Comparison of ENCODE assay signal across 11 cellular contexts in genomic region chr9:137275937-137276756, GRCh38. TPM values are rescaled to one million over a fixed set of nuclear protein-coding genes. Genes with fewer than 3 reads are reported as not detected.
DNase-seq lines count a peak whose midpoint lies in the region; ATAC-seq and TF ChIP-seq lines count a peak whose summit lies in the region.
"Had no signal": no experiment of that assay in that cellular context is flagged by ENCODE, and none has a peak within 500 bp of the region (broad histone marks: within the 10 kb centered on the region; RNA-seq: fewer than 3 reads in every experiment).

No MANE protein-coding gene starts in this region.

- peak overlapping the region in 2 of 7 donors; percentile 20 to 81 for H3K4me3 Mint-ChIP-seq in CD8-positive, alpha-beta memory T cell

- H3K23ac ChIP-seq in trophoblast cell (ENCODE audit: low read length) = no peak overlapping the region

- H2AK5ac ChIP-seq in trophoblast cell (ENCODE audit: low read length) = peak overlapping the region; percentile 9

- H3K27ac ChIP-seq in CD8-positive, alpha-beta memory T cell (ENCODE audit: low read depth, low read length) = peak overlapping the region; percentile 65
- H3K27ac ChIP-seq in Panc1 (ENCODE audit: low read length) (peak overlapping the region; percentile 84), esophagus squamous epithelium (peak overlapping the region; percentile 81 to 87 (median 84)), trophoblast cell (ENCODE audit: low read depth, low read length) (no peak overlapping the region)

- TF ChIP-seq CTCF in Panc1 (IDR thresholded peaks at IDR 0.05) (no peak), esophagus squamous epithelium (IDR thresholded peaks at IDR 0.05) (no peak)

- no peaks in the 10 kb centered on the region for H3K9me3 Mint-ChIP-seq in CD8-positive, alpha-beta memory T cell

- H3K14ac ChIP-seq in trophoblast cell (ENCODE audit: low read length) = no peak overlapping the region

- H4K12ac ChIP-seq in trophoblast cell (ENCODE audit: low read depth, low read length) = peak overlapping the region; percentile 8

- no peak overlapping the region for H4K91ac ChIP-seq in trophoblast cell (ENCODE audit: low read depth, low read length)

- WGBS in esophagus squamous epithelium, 2 donors = 75% methylated on average over 4 to 5 of the region's 20 CpGs
- WGBS in trophoblast cell (ENCODE audit: extremely low coverage, insufficient coverage, insufficient read length) = no CpG with 5 or more reads among the region's 20 CpGs

- in situ Hi-C loops in Panc1 (cut with HindIII; ENCODE audit: low pct_unique_long_range_greater_than_20kb, low sequenced_read_pairs) = no loop called here

- H3K36me3 ChIP-seq in CD8-positive, alpha-beta memory T cell (ENCODE audit: insufficient read depth, low read length) = no peaks in the 10 kb centered on the region
- H3K36me3 ChIP-seq in Panc1 (ENCODE audit: control insufficient read depth, insufficient read depth, low read length) = peaks cover 3% of the 10 kb centered on the region; the same call in 1 of the 2 replicates
- peaks cover 10 to 44% (median 12%) of the 10 kb centered on the region in 3 donors for H3K36me3 ChIP-seq in esophagus squamous epithelium
- H3K36me3 ChIP-seq in trophoblast cell (ENCODE audit: control insufficient read depth in 1 of 2, insufficient read depth in 2 of 2, low read length in 2 of 2) = peaks cover 42 to 45% of the 10 kb centered on the region in 2 experiments

- H3K18ac ChIP-seq in trophoblast cell (ENCODE audit: low read length) = no peak overlapping the region

- H3K4me2 ChIP-seq in trophoblast cell (ENCODE audit: low read length) = no peak overlapping the region

- no peaks in the 10 kb centered on the region for H3K9me3 ChIP-seq in CD8-positive, alpha-beta memory T cell (ENCODE audit: low read length)
- no peaks in the 10 kb centered on the region for H3K9me3 ChIP-seq in Panc1 (ENCODE audit: control insufficient read depth, insufficient read depth, low read depth, low read length)
- no peaks in the 10 kb centered on the region for H3K9me3 ChIP-seq in esophagus squamous epithelium
- H3K9me3 ChIP-seq in trophoblast cell (ENCODE audit: insufficient read depth, low read depth, low read length) = peaks cover 17% of the 10 kb centered on the region

- no peak overlapping the region for H2AFZ ChIP-seq in trophoblast cell (ENCODE audit: insufficient read depth, low read length, poor library complexity)

- H3K4me3 ChIP-seq in CD8-positive, alpha-beta memory T cell (ENCODE audit: low read length) = no peak overlapping the region
- H3K4me3 ChIP-seq in Panc1 (ENCODE audit: low read depth in 2 of 2, low read length in 2 of 2) (0 out of 4 replicates have a peak overlapping the region, but pooled peaks of 1 of the 2 experiments have one; percentile 55), esophagus squamous epithelium (no peak overlapping the region), trophoblast cell (ENCODE audit: low read depth, low read length) (no peak overlapping the region)

- H3K4me1 ChIP-seq in CD8-positive, alpha-beta memory T cell (ENCODE audit: insufficient read depth, low read length) = peaks cover 22% of the 10 kb centered on the region
- H3K4me1 ChIP-seq in Panc1 (ENCODE audit: control insufficient read depth, insufficient read depth, low read length) (peaks cover 13% of the 10 kb centered on the region), esophagus squamous epithelium (peaks cover 39 to 89% (median 48%) of the 10 kb centered on the region in 3 donors), trophoblast cell (ENCODE audit: control insufficient read depth in 1 of 2, insufficient read depth in 2 of 2, low read length in 2 of 2) (peaks cover 24 to 27% of the 10 kb centered on the region in 2 experiments)

- peak; percentile 47 for ATAC-seq in Panc1
- no peak for ATAC-seq in HG03108 (IDR thresholded peaks at IDR 0.05; ENCODE audit: unreplicated experiment)
- no peak for ATAC-seq in HG03521 (IDR thresholded peaks at IDR 0.05; ENCODE audit: unreplicated experiment)

- no peak for DNase-seq in CD8-positive, alpha-beta memory T cell
- DNase-seq in Panc1 (ENCODE audit: low read depth, low spot score) (no peak), esophagus squamous epithelium (lab: John Stamatoyannopoulos, UW) (no peak), trophoblast cell (no peak), NCI-H446 treated with DMSO at 0.1 percent for 48 hours (lab: John Stamatoyannopoulos, UW) (no peak), NCI-H2081 treated with DMSO at 0.1 percent for 48 hours (lab: John Stamatoyannopoulos, UW) (no peak)
- DNase-seq: activated naive CD4-positive, alpha-beta T cell treated with Interleukin-2 at 50 U/mL for 16 hours; NCI-H1417 treated with DMSO at 0.1 percent for 48 hours; occipital lobe had no signal

- H3K27ac Mint-ChIP-seq in CD8-positive, alpha-beta memory T cell = peak overlapping the region in 3 of 8 donors; percentile 29 to 66 (median 36)

- H3K4me1 Mint-ChIP-seq in CD8-positive, alpha-beta memory T cell = peaks cover 5 to 27% (median 7%) of the 10 kb centered on the region in 3 donors

- peaks cover 0 to 7% (median 5%) of the 10 kb centered on the region in 3 donors for H3K36me3 Mint-ChIP-seq in CD8-positive, alpha-beta memory T cell

- no peak overlapping the region for H4K8ac ChIP-seq in trophoblast cell (ENCODE audit: low read depth, low read length)

- POLR2A ChIA-PET in CD8-positive, alpha-beta memory T cell (lab: Charles Lee) = no interaction called here
- POLR2A ChIA-PET in Panc1 (lab: Charles Lee) = interaction anchor here (0.5 to 0.6 kb wide), 2 partner anchors 17 to 95 kb away, joined by 3 read pairs; no protein-coding TSS in a partner anchor

- H3K27me3 ChIP-seq in CD8-positive, alpha-beta memory T cell (ENCODE audit: insufficient read depth, low read length, poor library complexity, severe bottlenecking) = no peaks in the 10 kb centered on the region
- H3K27me3 ChIP-seq in Panc1 (ENCODE audit: control insufficient read depth, insufficient read depth, low read length) (no peaks in the 10 kb centered on the region), esophagus squamous epithelium (peaks cover 0 to 41% (median 0%) of the 10 kb centered on the region in 4 donors), trophoblast cell (ENCODE audit: insufficient read depth, low read length) (no peaks in the 10 kb centered on the region)

- no peak overlapping the region for H3K9ac ChIP-seq in trophoblast cell (ENCODE audit: low read length)

- no TSS peak for BruUV-seq in Panc1 (replicated peaks; lab: Mats Ljungman, UMichigan)

- H2BK5ac ChIP-seq in trophoblast cell (ENCODE audit: low read depth, low read length, poor library complexity) = no peak overlapping the region

- CTCF ChIA-PET in CD8-positive, alpha-beta memory T cell (lab: Charles Lee) = no interaction called here
- CTCF ChIA-PET in Panc1 (lab: Charles Lee) = interaction anchor here (0.7 kb wide), 1 partner anchor 11 kb away, joined by 6 read pairs; no protein-coding TSS in a partner anchor

- H3K79me2 ChIP-seq in trophoblast cell (ENCODE audit: control insufficient read depth, insufficient read depth, low read length, poor library complexity) = peaks cover 5% of the 10 kb centered on the region

- no peak overlapping the region for H2BK12ac ChIP-seq in trophoblast cell (ENCODE audit: low read length)

- no peak for TF ChIP-seq POLR2A in esophagus squamous epithelium (IDR thresholded peaks at IDR 0.05)

- H3K4ac ChIP-seq in trophoblast cell (ENCODE audit: low read depth, low read length) = no peak overlapping the region

- peaks cover 5% of the 10 kb centered on the region in 2 donors for H3K27me3 Mint-ChIP-seq in CD8-positive, alpha-beta memory T cell

- intact Hi-C loops in Panc1 (cut with micrococcal nuclease; ENCODE audit: unreplicated experiment) (no loop called here), esophagus squamous epithelium (cut with DNase I) (no loop called here)

- no peak overlapping the region for H2BK120ac ChIP-seq in trophoblast cell (ENCODE audit: insufficient read depth, low read length, poor library complexity)

- peaks cover 17% of the 10 kb centered on the region for H3K79me1 ChIP-seq in trophoblast cell (ENCODE audit: low read length)

RNA-seq across cellular contexts. Expression of gene TOR4A, which starts 1.4 kb away (rescaled TPM):
- total RNA-seq in CD8-positive, alpha-beta memory T cell = 1 to 10 TPM; 3.3 to 3.9 TPM
- 1.8 TPM for polyA plus RNA-seq in CD8-positive, alpha-beta memory T cell
- total RNA-seq in Panc1 (2021; ENCODE audit: unreplicated experiment) (37.1 TPM), esophagus squamous epithelium (10 to 100 TPM in 3 of 4 donors, 1 to 10 TPM in 1; 8.8 to 17.5 (median 13.5) TPM)
- 33.1 TPM for polyA plus RNA-seq in Panc1 (2012; ENCODE audit: insufficient read length)
- 6.7 and 6.8 TPM in 2 replicates for polyA plus RNA-seq in trophoblast cell (2013)

RNA-seq across cellular contexts. Expression of gene NELFB, which starts 21.0 kb away (rescaled TPM):
- total RNA-seq in CD8-positive, alpha-beta memory T cell = 10 to 100 TPM; 67.5 to 72.0 TPM
- 34.8 TPM for polyA plus RNA-seq in CD8-positive, alpha-beta memory T cell
- total RNA-seq in Panc1 (2021; ENCODE audit: unreplicated experiment) (62.4 TPM), esophagus squamous epithelium (10 to 100 TPM; 26.1 to 41.4 (median 35.2) TPM)
- polyA plus RNA-seq in Panc1 (2012; ENCODE audit: insufficient read length) = 94.0 TPM
- polyA plus RNA-seq in trophoblast cell (2013) = 33.0 and 34.2 TPM in 2 replicates

RNA-seq across cellular contexts. Expression of gene STPG3, which starts 25.1 kb away (rescaled TPM):
- under 1 TPM; 0.27 to 0.28 TPM for total RNA-seq in CD8-positive, alpha-beta memory T cell
- polyA plus RNA-seq in CD8-positive, alpha-beta memory T cell = not detected
- total RNA-seq in Panc1 (2021; ENCODE audit: unreplicated experiment) = 0.26 TPM
- 0.28 TPM for polyA plus RNA-seq in Panc1 (2012; ENCODE audit: insufficient read length)
- total RNA-seq in esophagus squamous epithelium = not detected
- not detected in 2 replicates for polyA plus RNA-seq in trophoblast cell (2013)
- total RNA-seq: occipital lobe had no signal

RNA-seq across cellular contexts. Expression of gene NRARP, which starts 25.9 kb away (rescaled TPM):
- total RNA-seq in CD8-positive, alpha-beta memory T cell = 1 to 10 TPM; 1.9 to 2.3 TPM
- polyA plus RNA-seq in CD8-positive, alpha-beta memory T cell = not detected
- total RNA-seq in Panc1 (2021; ENCODE audit: unreplicated experiment) = 16.9 TPM
- 20.6 TPM for polyA plus RNA-seq in Panc1 (2012; ENCODE audit: insufficient read length)
- total RNA-seq in esophagus squamous epithelium = 10 to 100 TPM; 19.6 to 33.9 (median 27.5) TPM
- 1.6 and 1.7 TPM in 2 replicates for polyA plus RNA-seq in trophoblast cell (2013)

RNA-seq across cellular contexts. Expression of gene TUBB4B, which starts 35.1 kb away (rescaled TPM):
- total RNA-seq in CD8-positive, alpha-beta memory T cell = 100 to 1,000 TPM; 322 to 331 TPM
- polyA plus RNA-seq in CD8-positive, alpha-beta memory T cell = 64.6 TPM
- total RNA-seq in Panc1 (2021; ENCODE audit: unreplicated experiment) (265 TPM), esophagus squamous epithelium (100 to 1,000 TPM; 367 to 753 (median 540) TPM)
- 313 TPM for polyA plus RNA-seq in Panc1 (2012; ENCODE audit: insufficient read length)
- 432 and 443 TPM in 2 replicates for polyA plus RNA-seq in trophoblast cell (2013)
